22 cellular contexts compared by ENCODE assay signal in the genomic region with DNA sequence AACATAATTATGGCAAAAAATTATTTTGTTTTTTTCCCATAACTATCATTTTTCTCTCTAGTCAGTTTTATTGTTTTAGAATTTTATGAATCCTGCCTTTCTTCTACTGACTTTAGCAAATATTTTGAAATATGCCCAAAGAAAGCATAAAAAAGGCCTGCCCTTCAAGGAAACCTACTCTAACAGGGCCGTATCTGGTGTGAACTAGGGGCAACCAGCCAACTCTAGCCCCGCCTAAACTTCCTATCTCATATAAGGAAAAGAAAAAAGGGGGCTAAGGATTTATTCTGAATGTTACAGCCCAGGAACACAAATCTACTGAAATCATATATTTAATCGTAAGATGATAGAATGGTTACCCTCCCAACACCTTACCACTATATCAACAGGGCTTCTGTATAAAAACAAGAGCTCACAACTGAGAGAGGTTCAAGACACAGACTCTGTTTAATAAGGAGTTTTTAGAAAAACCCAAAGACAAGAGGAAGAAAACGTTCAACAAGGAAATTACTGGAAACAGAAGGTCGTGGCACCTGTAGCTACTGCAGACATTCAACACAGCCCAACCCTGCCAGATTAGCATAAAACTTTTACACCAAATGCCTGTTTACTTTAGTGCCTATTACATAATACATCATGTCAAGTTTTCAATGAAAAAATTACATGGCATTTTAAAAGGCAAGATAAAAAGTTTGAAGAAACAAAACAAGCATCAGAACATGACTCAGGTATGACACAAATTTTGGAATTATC. TPM values are rescaled to one million over a fixed set of nuclear protein-coding genes. Genes with fewer than 3 reads are reported as not detected.
"Had no signal": no experiment of that assay in that cellular context is flagged by ENCODE, and none has a peak within 500 bp of the region (broad histone marks: within the 10 kb centered on the region; RNA-seq: fewer than 3 reads in every experiment).

No MANE protein-coding gene starts in this region.

- H3K27ac ChIP-seq: ascending aorta, lower lobe of right lung, SK-N-MC, skin epidermis, upper lobe of left lung had no signal

- H3K4me1 ChIP-seq: ascending aorta, breast epithelium, lower lobe of right lung, upper lobe of left lung had no signal

- H3K27me3 ChIP-seq: ascending aorta, breast epithelium, upper lobe of left lung had no signal

- H3K9me3 ChIP-seq: ascending aorta, breast epithelium, lower lobe of right lung, upper lobe of left lung had no signal

- DNase-seq: activated CD4-positive, CD25-positive, alpha-beta regulatory T cell treated with anti-CD3 and anti-CD28 coated beads, Interleukin-2, amount 50 U/mL, for 72 hours; activated naive CD4-positive, alpha-beta T cell treated with anti-CD3 and anti-CD28 coated beads for 36 hours; activated naive CD8-positive, alpha-beta T cell treated with anti-CD3 and anti-CD28 coated beads, Interleukin-2, amount 50 U/mL, for 24 hours; activated T-cell treated with anti-CD3 and anti-CD28 coated beads for 4 hours; immature natural killer cell; lower lobe of right lung; stimulated activated CD4-positive, alpha-beta T cell treated with anti-CD3 and anti-CD28 coated beads, Interleukin-4, amount 100 ng/mL, for 24 hours; stimulated activated naive CD4-positive, alpha-beta T cell; substantia nigra; T-helper 1 cell; T1000; upper lobe of left lung had no signal

- H3K4me3 ChIP-seq: ascending aorta, breast epithelium, lower lobe of right lung, SK-N-MC, skin epidermis, upper lobe of left lung had no signal

- ATAC-seq: activated naive CD8-positive, alpha-beta T cell treated with anti-CD3 and anti-CD28 coated beads, Interleukin-2, amount 50 U/mL, for 24 hours; activated T-helper 17 cell treated with anti-CD3 and anti-CD28 coated beads, Interleukin-2, amount 50 U/mL, for 72 hours; esophagus mucosa; lower lobe of right lung had no signal

- H3K36me3 ChIP-seq: ascending aorta, breast epithelium, lower lobe of right lung, upper lobe of left lung had no signal

RNA-seq across cellular contexts. Expression of gene EPYC, which starts 12.9 kb away (rescaled TPM):
- total RNA-seq: activated CD8-positive, alpha-beta memory T cell treated with anti-CD3 and anti-CD28 coated beads for 36 hours; activated naive CD4-positive, alpha-beta T cell treated with anti-CD3 and anti-CD28 coated beads for 36 hours; activated T-helper 17 cell treated with anti-CD3 and anti-CD28 coated beads, Interleukin-2, amount 50 U/mL, for 72 hours; ascending aorta; breast epithelium; dermis microvascular lymphatic vessel endothelial cell; esophagus mucosa; lower lobe of right lung; neural crest cell; osteocyte; upper lobe of left lung had no signal
- polyA plus RNA-seq: immature natural killer cell had no signal

RNA-seq across cellular contexts. Expression of gene KERA, which starts 40.1 kb away (rescaled TPM):
- total RNA-seq: activated CD8-positive, alpha-beta memory T cell treated with anti-CD3 and anti-CD28 coated beads for 36 hours; activated naive CD4-positive, alpha-beta T cell treated with anti-CD3 and anti-CD28 coated beads for 36 hours; activated T-helper 17 cell treated with anti-CD3 and anti-CD28 coated beads, Interleukin-2, amount 50 U/mL, for 72 hours; ascending aorta; dermis microvascular lymphatic vessel endothelial cell; esophagus mucosa; lower lobe of right lung; neural crest cell; osteocyte; upper lobe of left lung had no signal
- polyA plus RNA-seq: immature natural killer cell had no signal
